Comparison of ENCODE assay signal across 11 cellular contexts in the genomic region with DNA sequence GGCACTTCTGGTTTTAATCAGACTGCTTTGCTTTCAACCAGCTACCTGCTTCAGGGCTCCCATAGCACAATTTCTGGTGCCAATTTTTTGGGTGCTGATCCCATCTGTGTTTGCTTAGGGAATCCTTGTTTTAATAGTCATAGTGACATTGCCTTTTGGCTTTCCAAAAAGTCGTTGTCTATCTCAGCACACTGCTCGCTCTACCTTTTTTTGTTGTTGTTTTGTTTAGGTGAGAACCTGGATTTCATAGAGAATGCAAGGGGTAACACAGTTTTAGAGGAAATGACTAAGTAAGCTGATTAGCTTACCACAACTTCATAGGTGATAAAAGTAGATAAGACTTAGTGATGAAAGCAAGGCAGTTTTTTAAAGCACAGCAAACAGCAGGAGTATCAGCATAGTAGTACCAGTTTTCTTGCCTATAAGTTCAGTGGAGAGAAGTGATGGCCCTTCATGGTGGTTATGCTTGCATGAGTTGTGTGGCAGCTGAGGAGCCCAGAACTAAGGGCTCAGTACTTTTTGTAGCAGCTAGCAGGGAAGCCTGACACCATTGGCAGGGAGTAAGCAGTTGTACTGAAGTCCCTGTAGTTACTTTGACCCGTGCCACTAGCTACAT. TPM values are rescaled to one million over a fixed set of nuclear protein-coding genes. Genes with fewer than 3 reads are reported as not detected.
A peak's percentile ranks its signal among the peaks of the same experiment; 100 is the strongest.
DNase-seq lines count a peak whose midpoint lies in the region; ATAC-seq and TF ChIP-seq lines count a peak whose summit lies in the region.
"Had no signal": no experiment of that assay in that cellular context is flagged by ENCODE, and none has a peak within 500 bp of the region (broad histone marks: within the 10 kb centered on the region; RNA-seq: fewer than 3 reads in every experiment).

No MANE protein-coding gene starts in this region.

- peak overlapping the region; percentile 88 for H3K27ac Mint-ChIP-seq in activated T-cell treated with anti-CD3 and anti-CD28 coated beads, Interleukin-2, amount 50 U/mL, for 24 hours
- H3K27ac Mint-ChIP-seq in activated naive CD8-positive, alpha-beta T cell treated with anti-CD3 and anti-CD28 coated beads for 36 hours = peak overlapping the region; percentile 87
- peak overlapping the region; percentile 53 for H3K27ac Mint-ChIP-seq in nephron progenitor cell

- POLR2A ChIA-PET in A673 (lab: Charles Lee; ENCODE audit: low non-redundant PET) = no interaction called here

- H3K4me1 Mint-ChIP-seq in activated T-cell treated with anti-CD3 and anti-CD28 coated beads, Interleukin-2, amount 50 U/mL, for 24 hours (ENCODE audit: low read depth) = peaks cover 89% of the 10 kb centered on the region
- peaks cover 67% of the 10 kb centered on the region for H3K4me1 Mint-ChIP-seq in activated naive CD8-positive, alpha-beta T cell treated with anti-CD3 and anti-CD28 coated beads for 36 hours
- peaks cover 5% of the 10 kb centered on the region for H3K4me1 Mint-ChIP-seq in nephron progenitor cell

- H3K36me3 Mint-ChIP-seq in activated T-cell treated with anti-CD3 and anti-CD28 coated beads, Interleukin-2, amount 50 U/mL, for 24 hours (ENCODE audit: low read depth) = peaks cover 6% of the 10 kb centered on the region
- peaks cover 5% of the 10 kb centered on the region for H3K36me3 Mint-ChIP-seq in activated naive CD8-positive, alpha-beta T cell treated with anti-CD3 and anti-CD28 coated beads for 36 hours
- no peaks in the 10 kb centered on the region for H3K36me3 Mint-ChIP-seq in nephron progenitor cell (ENCODE audit: low read depth)
- H3K36me3 Mint-ChIP-seq: IgD-negative memory B cell had no signal

- no peak for DNase-seq in activated T-cell treated with anti-CD3 and anti-CD28 coated beads, Interleukin-2, amount 50 U/mL, for 24 hours
- no peak for DNase-seq in activated T-cell treated with anti-CD3 and anti-CD28 coated beads for 4 hours
- DNase-seq in activated naive CD8-positive, alpha-beta T cell treated with anti-CD3 and anti-CD28 coated beads for 36 hours = no peak
- DNase-seq in nephron progenitor cell = no peak
- no peak for DNase-seq in cortex of kidney (lab: John Stamatoyannopoulos, UW)
- no peak for DNase-seq in A673 (ENCODE audit: low spot score)
- DNase-seq: NCI-H2227 treated with DMSO at 0.1 percent for 48 hours had no signal

- H3K9me3 ChIP-seq in A673 (ENCODE audit: low read depth, low read length, poor library complexity, severe bottlenecking) = no peaks in the 10 kb centered on the region
- H3K9me3 ChIP-seq: SJSA1 had no signal

- no peak overlapping the region for H3K27ac ChIP-seq in A673 (ENCODE audit: low read depth, low read length, poor library complexity, severe bottlenecking)
- H3K27ac ChIP-seq: SJSA1 had no signal

- CTCF ChIA-PET in A673 (lab: Charles Lee) = no interaction called here

- H3K4me3 ChIP-seq in A673 (ENCODE audit: low read depth, low read length, poor library complexity, severe bottlenecking) = no peak overlapping the region
- H3K4me3 ChIP-seq: SJSA1 had no signal

- no peak for TF ChIP-seq CTCF in nephron progenitor cell (IDR thresholded peaks at IDR 0.05)
- no peak for TF ChIP-seq CTCF in A673 (conservative IDR thresholded peaks at IDR 0.05; ENCODE audit: low read depth, low read length)

- BruUV-seq in A673 (replicated peaks; lab: Mats Ljungman, UMichigan) = no TSS peak

- peaks cover 16% of the 10 kb centered on the region for H3K4me1 ChIP-seq in A673 (ENCODE audit: insufficient read depth, low read length, poor library complexity, severe bottlenecking)
- H3K4me1 ChIP-seq: SJSA1 had no signal

- H3K4me3 Mint-ChIP-seq in activated T-cell treated with anti-CD3 and anti-CD28 coated beads, Interleukin-2, amount 50 U/mL, for 24 hours = peak overlapping the region; percentile 40
- H3K4me3 Mint-ChIP-seq in activated naive CD8-positive, alpha-beta T cell treated with anti-CD3 and anti-CD28 coated beads for 36 hours = peak overlapping the region; percentile 50
- no peak overlapping the region for H3K4me3 Mint-ChIP-seq in nephron progenitor cell

- ATAC-seq in HG03469 (IDR thresholded peaks at IDR 0.05; ENCODE audit: unreplicated experiment) = peak; percentile 32
- no peak for ATAC-seq in GM21737 (IDR thresholded peaks at IDR 0.05; ENCODE audit: unreplicated experiment)

- no peaks in the 10 kb centered on the region for H3K36me3 ChIP-seq in A673 (ENCODE audit: insufficient read depth, low read length, poor library complexity, severe bottlenecking)
- H3K36me3 ChIP-seq: SJSA1 had no signal

- no peaks in the 10 kb centered on the region for H3K27me3 Mint-ChIP-seq in activated T-cell treated with anti-CD3 and anti-CD28 coated beads, Interleukin-2, amount 50 U/mL, for 24 hours
- H3K27me3 Mint-ChIP-seq in activated naive CD8-positive, alpha-beta T cell treated with anti-CD3 and anti-CD28 coated beads for 36 hours = no peaks in the 10 kb centered on the region
- no peaks in the 10 kb centered on the region for H3K27me3 Mint-ChIP-seq in nephron progenitor cell (ENCODE audit: low read depth, poor library complexity)
- H3K27me3 Mint-ChIP-seq: IgD-negative memory B cell had no signal

- no peaks in the 10 kb centered on the region for H3K9me3 Mint-ChIP-seq in activated T-cell treated with anti-CD3 and anti-CD28 coated beads, Interleukin-2, amount 50 U/mL, for 24 hours
- peaks cover 1% of the 10 kb centered on the region for H3K9me3 Mint-ChIP-seq in activated naive CD8-positive, alpha-beta T cell treated with anti-CD3 and anti-CD28 coated beads for 36 hours
- no peaks in the 10 kb centered on the region for H3K9me3 Mint-ChIP-seq in nephron progenitor cell
- H3K9me3 Mint-ChIP-seq: IgD-negative memory B cell had no signal

- no peaks in the 10 kb centered on the region for H3K27me3 ChIP-seq in A673 (replicated peaks; ENCODE audit: insufficient read depth, low read depth, low read length, poor library complexity)
- H3K27me3 ChIP-seq: SJSA1 had no signal

- intact Hi-C loops in A673 (cut with micrococcal nuclease; ENCODE audit: unreplicated experiment) = no loop called here

RNA-seq across cellular contexts. Expression of gene NEK7, which starts 31.3 kb away (rescaled TPM):
- total RNA-seq in activated naive CD8-positive, alpha-beta T cell treated with anti-CD3 and anti-CD28 coated beads for 36 hours = 10 to 100 TPM; 56.1 to 57.4 TPM
- 16.0 and 18.6 TPM in 2 replicates for total RNA-seq in A673 (2021)
